Comparison of ENCODE assay signal across 5 cellular contexts in the genomic region with DNA sequence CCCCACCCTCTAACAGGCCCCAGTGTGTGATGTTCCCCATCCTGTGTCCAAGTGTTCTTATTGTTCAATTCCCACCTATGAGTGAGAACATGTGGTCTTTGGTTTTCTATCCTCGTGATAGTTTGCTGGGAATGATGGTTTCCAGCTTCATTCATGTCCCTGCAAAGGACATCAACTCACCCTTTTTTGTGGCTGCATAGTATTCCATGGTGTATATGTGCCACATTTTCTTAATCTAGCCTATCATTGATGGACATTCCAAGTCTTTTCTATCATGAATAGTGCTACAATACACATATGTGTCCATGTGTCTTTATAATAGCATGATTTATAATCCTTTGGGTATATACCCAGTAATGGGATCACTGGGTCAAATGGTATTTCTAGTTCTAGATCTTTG. TPM values are rescaled to one million over a fixed set of nuclear protein-coding genes. Genes with fewer than 3 reads are reported as not detected.
"Had no signal": no experiment of that assay in that cellular context is flagged by ENCODE, and none has a peak within 500 bp of the region (broad histone marks: within the 10 kb centered on the region; RNA-seq: fewer than 3 reads in every experiment).

No MANE protein-coding gene starts in this region.

RNA-seq across cellular contexts. Expression of a gene that starts 15.5 kb away (rescaled TPM):
- total RNA-seq: HepG2, HT-29, HT1080, IMR-90 had no signal
- polyA plus RNA-seq: IgD-negative memory B cell, IMR-90 had no signal

RNA-seq across cellular contexts. Expression of a gene that starts 47.3 kb away (rescaled TPM):
- total RNA-seq: HepG2, HT-29, HT1080, IMR-90 had no signal
- polyA plus RNA-seq: IgD-negative memory B cell, IMR-90 had no signal

RNA-seq across cellular contexts. Expression of a gene that starts 55.9 kb away (rescaled TPM):
- total RNA-seq: HepG2, HT-29, HT1080, IMR-90 had no signal
- polyA plus RNA-seq: IgD-negative memory B cell, IMR-90 had no signal
